Comparison of ENCODE assay signal across 8 cellular contexts in genomic region chr10:124354411-124355382, GRCh38.
DNase-seq lines count a peak whose midpoint lies in the region; ATAC-seq and TF ChIP-seq lines count a peak whose summit lies in the region.

No MANE protein-coding gene starts in this region.

- peak overlapping the region; percentile 90 for H3K4me3 Mint-ChIP-seq in activated CD4-positive, alpha-beta T cell treated with anti-CD3 and anti-CD28 coated beads, Interleukin-2, amount 10 ng/mL, durations not matched to agents 24 days and 14 days
- H3K4me3 Mint-ChIP-seq in nephron progenitor cell, result peak overlapping the region; percentile 76

- H3K27me3 ChIP-seq in BLaER1, result no peaks in the 10 kb centered on the region

- intact Hi-C loops in activated CD4-positive, alpha-beta T cell treated with anti-CD3 and anti-CD28 coated beads, Interleukin-2, amount 10 ng/mL, durations not matched to agents 24 days and 14 days (cut with micrococcal nuclease), result no loop called here

- peaks cover 15% of the 10 kb centered on the region for H3K9me3 ChIP-seq in BLaER1

- H3K4me1 ChIP-seq in BLaER1, result peaks cover 38% of the 10 kb centered on the region

- H3K9ac ChIP-seq in BLaER1, result peak overlapping the region; percentile 68

- peak overlapping the region; percentile 73 for H3K27ac Mint-ChIP-seq in activated CD4-positive, alpha-beta T cell treated with anti-CD3 and anti-CD28 coated beads, Interleukin-2, amount 10 ng/mL, durations not matched to agents 24 days and 14 days
- peak overlapping the region; percentile 66 for H3K27ac Mint-ChIP-seq in nephron progenitor cell

- peaks cover 2% of the 10 kb centered on the region for H3K27me3 Mint-ChIP-seq in activated CD4-positive, alpha-beta T cell treated with anti-CD3 and anti-CD28 coated beads, Interleukin-2, amount 10 ng/mL, durations not matched to agents 24 days and 14 days
- H3K27me3 Mint-ChIP-seq in nephron progenitor cell (ENCODE audit: low read depth, poor library complexity), result peaks cover 19% of the 10 kb centered on the region

- DNase-seq in NB4 (ENCODE audit: low read depth) (peak; percentile 92), fibroblast of gingiva (ENCODE audit: low read depth) (peak; percentile 68), nephron progenitor cell (peak; percentile 40), ureter (ENCODE audit: low spot score) (peak; percentile 69), NCI-H1694 treated with DMSO at 0.1 percent for 48 hours (lab: John Stamatoyannopoulos, UW) (no peak)
- DNase-seq in activated CD4-positive, alpha-beta T cell treated with anti-CD3 and anti-CD28 coated beads, Interleukin-2, amount 10 ng/mL, durations not matched to agents 24 days and 14 days, result peak; percentile 74

- peak overlapping the region; percentile 57 for H3K4me3 ChIP-seq in BLaER1
- peak overlapping the region; percentile 39 for H3K4me3 ChIP-seq in NB4 (ENCODE audit: low read depth, low read length)

- H3K27ac ChIP-seq in BLaER1, result peak overlapping the region; percentile 80

- H4K20me1 ChIP-seq in BLaER1, result no peaks in the 10 kb centered on the region

- peak overlapping the region; percentile 84 for H3K4me2 ChIP-seq in BLaER1

- no peaks in the 10 kb centered on the region for H3K36me3 ChIP-seq in BLaER1

- H3K4me1 Mint-ChIP-seq in activated CD4-positive, alpha-beta T cell treated with anti-CD3 and anti-CD28 coated beads, Interleukin-2, amount 10 ng/mL, durations not matched to agents 24 days and 14 days, result peaks cover 11% of the 10 kb centered on the region
- H3K4me1 Mint-ChIP-seq in nephron progenitor cell, result peaks cover 47% of the 10 kb centered on the region

- H3K36me3 Mint-ChIP-seq in activated CD4-positive, alpha-beta T cell treated with anti-CD3 and anti-CD28 coated beads, Interleukin-2, amount 10 ng/mL, durations not matched to agents 24 days and 14 days (ENCODE audit: low read depth), result no peaks in the 10 kb centered on the region
- no peaks in the 10 kb centered on the region for H3K36me3 Mint-ChIP-seq in nephron progenitor cell (ENCODE audit: low read depth)

- peak; percentile 62 for ATAC-seq in GM21367 (IDR thresholded peaks at IDR 0.05; ENCODE audit: unreplicated experiment)

- H3K9me3 Mint-ChIP-seq in activated CD4-positive, alpha-beta T cell treated with anti-CD3 and anti-CD28 coated beads, Interleukin-2, amount 10 ng/mL, durations not matched to agents 24 days and 14 days, result no peaks in the 10 kb centered on the region
- H3K9me3 Mint-ChIP-seq in nephron progenitor cell, result peaks cover 11% of the 10 kb centered on the region

- no peak for TF ChIP-seq POLR2A in NB4 (IDR thresholded peaks at IDR 0.05; ENCODE audit: extremely low read depth, insufficient read length)

- TF ChIP-seq CTCF in NB4 (IDR thresholded peaks at IDR 0.05; ENCODE audit: low read depth, low read length) (no peak), nephron progenitor cell (IDR thresholded peaks at IDR 0.05) (no peak)
